18 cellular contexts compared by ENCODE assay signal in genomic region chr14:71728386-71728785, GRCh38.
"Had no signal": no experiment of that assay in that cellular context is flagged by ENCODE, and none has a peak within 500 bp of the region (broad histone marks: within the 10 kb centered on the region; RNA-seq: fewer than 3 reads in every experiment).

No MANE protein-coding gene starts in this region.

- ATAC-seq: left lobe of liver had no signal

- H3K4me1 ChIP-seq: colonic mucosa, transverse colon had no signal

- H3K9me3 Mint-ChIP-seq: activated naive CD8-positive, alpha-beta T cell treated with anti-CD3 and anti-CD28 coated beads for 36 hours; endodermal cell; mesothelial cell of epicardium; stimulated activated naive CD8-positive, alpha-beta T cell treated with anti-CD3 and anti-CD28 coated beads, Interleukin-15, Interleukin-2, amounts not matched to agents 100 ng/mL and 50 ng/mL, for 24 hours had no signal

- H3K27ac ChIP-seq: colonic mucosa, transverse colon, vagina, WERI-Rb-1 had no signal

- H3K4me1 Mint-ChIP-seq: endodermal cell had no signal

- H3K4me3 ChIP-seq: colonic mucosa, lung, transverse colon, vagina had no signal

- H3K9me3 ChIP-seq: colonic mucosa, transverse colon, vagina had no signal

- H3K4me3 Mint-ChIP-seq: activated naive CD8-positive, alpha-beta T cell treated with anti-CD3 and anti-CD28 coated beads for 36 hours; endodermal cell; mesothelial cell of epicardium; stimulated activated naive CD8-positive, alpha-beta T cell treated with anti-CD3 and anti-CD28 coated beads, Interleukin-15, Interleukin-2, amounts not matched to agents 100 ng/mL and 50 ng/mL, for 24 hours had no signal

- H3K27me3 ChIP-seq: colonic mucosa, transverse colon, vagina had no signal

- DNase-seq: activated CD4-positive, alpha-beta T cell treated with anti-CD3 and anti-CD28 coated beads for 1 hour; activated naive CD4-positive, alpha-beta T cell; activated naive CD8-positive, alpha-beta T cell treated with anti-CD3 and anti-CD28 coated beads for 36 hours; activated T-cell treated with anti-CD3 and anti-CD28 coated beads for 4 hours; amniotic stem cell; colonic mucosa; endodermal cell; hypothalamus; kidney; occipital lobe; retina; transverse colon; WERI-Rb-1 had no signal

- H3K27me3 Mint-ChIP-seq: activated naive CD8-positive, alpha-beta T cell treated with anti-CD3 and anti-CD28 coated beads for 36 hours; stimulated activated naive CD8-positive, alpha-beta T cell treated with anti-CD3 and anti-CD28 coated beads, Interleukin-15, Interleukin-2, amounts not matched to agents 100 ng/mL and 50 ng/mL, for 24 hours had no signal

- H3K36me3 ChIP-seq: colonic mucosa had no signal

- H3K27ac Mint-ChIP-seq: activated naive CD8-positive, alpha-beta T cell treated with anti-CD3 and anti-CD28 coated beads for 36 hours; endodermal cell; mesothelial cell of epicardium; stimulated activated naive CD8-positive, alpha-beta T cell treated with anti-CD3 and anti-CD28 coated beads, Interleukin-15, Interleukin-2, amounts not matched to agents 100 ng/mL and 50 ng/mL, for 24 hours had no signal
